ENCODE assay signal across 21 cellular contexts in genomic region chr18:9874730-9875129, GRCh38. TPM values are rescaled to one million over a fixed set of nuclear protein-coding genes. Genes with fewer than 3 reads are reported as not detected.
DNase-seq lines count a peak whose midpoint lies in the region; ATAC-seq, FAIRE-seq and TF ChIP-seq lines count a peak whose summit lies in the region.
"Had no signal": no experiment of that assay in that cellular context is flagged by ENCODE, and none has a peak within 500 bp of the region (broad histone marks: within the 10 kb centered on the region; RNA-seq: fewer than 3 reads in every experiment).

No MANE protein-coding gene starts in this region.

- H3K4me3 ChIP-seq in breast epithelium (no peak overlapping the region), Panc1 (ENCODE audit: low read depth in 2 of 2, low read length in 2 of 2) (no peak overlapping the region), keratinocyte (ENCODE audit: control insufficient read depth in 2 of 3, extremely low read depth in 1 of 3, insufficient read depth in 2 of 3, low read depth in 1 of 3, low read length in 3 of 3) (no peak overlapping the region)
- H3K4me3 ChIP-seq: SJCRH30 had no signal

- H3K36me3 ChIP-seq in breast epithelium (no peaks in the 10 kb centered on the region), Panc1 (ENCODE audit: control insufficient read depth, insufficient read depth, low read length) (no peaks in the 10 kb centered on the region), keratinocyte (ENCODE audit: control insufficient read depth in 2 of 2, extremely low read depth in 1 of 2, insufficient read depth in 2 of 2, low read length in 2 of 2) (no peaks in the 10 kb centered on the region)
- H3K36me3 ChIP-seq: SJCRH30 had no signal

- no peak for FAIRE-seq in keratinocyte (lab: Jason Lieb, UNC)

- H3K79me2 ChIP-seq in keratinocyte (ENCODE audit: control insufficient read depth, insufficient read depth, low read length), result no peaks in the 10 kb centered on the region

- peaks cover 0 to 4% of the 10 kb centered on the region in 2 donors for H3K4me1 ChIP-seq in breast epithelium
- peaks cover 21% of the 10 kb centered on the region for H3K4me1 ChIP-seq in Panc1 (ENCODE audit: control insufficient read depth, insufficient read depth, low read length)
- peaks cover 32% of the 10 kb centered on the region for H3K4me1 ChIP-seq in keratinocyte (ENCODE audit: control insufficient read depth, extremely low read depth, insufficient read depth, low read length)

- H3K9me3 ChIP-seq in breast epithelium (no peaks in the 10 kb centered on the region), Panc1 (ENCODE audit: control insufficient read depth, insufficient read depth, low read depth, low read length) (no peaks in the 10 kb centered on the region), keratinocyte (ENCODE audit: control insufficient read depth, low read depth, low read length) (no peaks in the 10 kb centered on the region)
- H3K9me3 ChIP-seq: SJCRH30 had no signal

- dilution Hi-C loops in keratinocyte (cut with MboI; ENCODE audit: extremely low pct_ligation_motif_present, low sequenced_read_pairs), result no loop called here

- no TSS peak for BruUV-seq in MCF 10A (replicated peaks; lab: Mats Ljungman, UMichigan)
- no TSS peak for BruUV-seq in Panc1 (replicated peaks; lab: Mats Ljungman, UMichigan)

- H3K36me3 Mint-ChIP-seq in MCF 10A (ENCODE audit: insufficient read depth, unreplicated experiment), result no peaks in the 10 kb centered on the region
- no peaks in the 10 kb centered on the region for H3K36me3 Mint-ChIP-seq in immature natural killer cell
- H3K36me3 Mint-ChIP-seq: CD4-positive, CD25-positive, alpha-beta regulatory T cell had no signal

- H3K4me2 ChIP-seq in keratinocyte (ENCODE audit: control insufficient read depth, extremely low read depth, insufficient read depth, low read depth, low read length), result peak overlapping the region; percentile 36

- in situ Hi-C loops in Panc1 (cut with HindIII; ENCODE audit: low pct_unique_long_range_greater_than_20kb, low sequenced_read_pairs), result no loop called here
- in situ Hi-C loops in GM13976 (cut with MboI; ENCODE audit: low sequenced_read_pairs, unreplicated experiment), result loop anchor here (25.0 kb wide), 1 partner anchor 88 kb away; no protein-coding TSS in a partner anchor

- H3K27me3 ChIP-seq in breast epithelium, result no peaks in the 10 kb centered on the region
- H3K27me3 ChIP-seq in Panc1 (ENCODE audit: control insufficient read depth, insufficient read depth, low read length), result no peaks in the 10 kb centered on the region
- H3K27me3 ChIP-seq in keratinocyte (ENCODE audit: control insufficient read depth, extremely low read depth, insufficient read depth, low read length), result no peaks in the 10 kb centered on the region
- H3K27me3 ChIP-seq: SJCRH30 had no signal

- H3K4me1 Mint-ChIP-seq in MCF 10A (ENCODE audit: insufficient read depth, unreplicated experiment) (peaks cover 30% of the 10 kb centered on the region), immature natural killer cell (no peaks in the 10 kb centered on the region)

- DNase-seq in MCF 10A (ENCODE audit: unreplicated experiment) (peak; percentile 8), breast epithelium (ENCODE audit: low spot score in 2 of 2) (no peak), Panc1 (ENCODE audit: low read depth, low spot score) (no peak), dermis blood vessel endothelial cell (peak; percentile 36), keratinocyte (ENCODE audit: low read depth, low spot score) (no peak), GM13976 (ENCODE audit: low spot score) (no peak), left ventricle myocardium superior (no peak), immature natural killer cell (no peak)
- DNase-seq: 8988T; CD4-positive, CD25-positive, alpha-beta regulatory T cell; H9; NCI-H1105 treated with DMSO at 0.1 percent for 48 hours; NCI-H1694 treated with DMSO at 0.1 percent for 48 hours; NCI-H226; NCI-H524; NCI-H82; OCI-M1; RPMI8226; SJCRH30; SW 1271 had no signal

- no peak overlapping the region for H3K9ac ChIP-seq in keratinocyte (ENCODE audit: control insufficient read depth, extremely low read depth, insufficient read depth, low read length)

- ATAC-seq in Panc1, result no peak
- ATAC-seq in left ventricle myocardium superior, result no peak

- TF ChIP-seq CTCF in MCF 10A (IDR thresholded peaks at IDR 0.05; ENCODE audit: unreplicated experiment) (no peak), breast epithelium (IDR thresholded peaks at IDR 0.05) (no peak), Panc1 (IDR thresholded peaks at IDR 0.05) (no peak), keratinocyte (optimal IDR thresholded peaks at IDR 0.05 in 1 of 3, IDR thresholded peaks at IDR 0.05 in 1 of 3, conservative IDR thresholded peaks at IDR 0.05 in 1 of 3; ENCODE audit: extremely low read depth in 1 of 3, insufficient read depth in 2 of 3, low read length in 3 of 3) (no peak), GM13976 (IDR thresholded peaks at IDR 0.05; ENCODE audit: borderline replicate concordance, control extremely low read depth, extremely low read depth, insufficient read depth, missing control alignments) (no peak)

- POLR2A ChIA-PET in MCF 10A (lab: Yijun Ruan, JAX) (interaction anchor here (3.3 kb wide), 1 partner anchor 39 kb away, joined by 41 read pairs; the partner anchor contains the start of gene VAPA), Panc1 (lab: Charles Lee) (no interaction called here)

- no peak overlapping the region for H2AFZ ChIP-seq in keratinocyte (ENCODE audit: control insufficient read depth, low read length)

- H3K27ac ChIP-seq in breast epithelium (no peak overlapping the region), Panc1 (ENCODE audit: low read length) (peak overlapping the region; percentile 17; the same call in 1 of the 2 replicates), keratinocyte (ENCODE audit: control insufficient read depth, insufficient read depth, low read length) (peak overlapping the region; percentile 32)
- H3K27ac ChIP-seq: SJCRH30 had no signal

- no peaks in the 10 kb centered on the region for H3K9me1 ChIP-seq in keratinocyte (ENCODE audit: control insufficient read depth, extremely low read depth, insufficient read depth, low read length)

- no peaks in the 10 kb centered on the region for H4K20me1 ChIP-seq in keratinocyte (ENCODE audit: control insufficient read depth, extremely low read depth, insufficient read depth, low read length)

- H3K9me3 Mint-ChIP-seq in MCF 10A (ENCODE audit: unreplicated experiment) (no peaks in the 10 kb centered on the region), immature natural killer cell (no peaks in the 10 kb centered on the region)
- H3K9me3 Mint-ChIP-seq: CD4-positive, CD25-positive, alpha-beta regulatory T cell; H9 had no signal

- H3K27me3 Mint-ChIP-seq in MCF 10A (ENCODE audit: insufficient read depth, unreplicated experiment), result no peaks in the 10 kb centered on the region
- H3K27me3 Mint-ChIP-seq in immature natural killer cell (ENCODE audit: low read depth in 3 of 3), result peaks cover 3 to 9% (median 5%) of the 10 kb centered on the region in 3 donors

- CTCF ChIA-PET in MCF 10A (lab: Yijun Ruan, JAX) (interaction anchor here (0.7 kb wide), 1 partner anchor 695 kb away, joined by 3 read pairs; no protein-coding TSS in a partner anchor), Panc1 (lab: Charles Lee) (no interaction called here)

- no peak overlapping the region for H3K27ac Mint-ChIP-seq in MCF 10A (ENCODE audit: low read depth, unreplicated experiment)
- no peak overlapping the region for H3K27ac Mint-ChIP-seq in immature natural killer cell
- H3K27ac Mint-ChIP-seq: B cell; CD4-positive, CD25-positive, alpha-beta regulatory T cell; H9 had no signal

- no peak for TF ChIP-seq POLR2A in breast epithelium (IDR thresholded peaks at IDR 0.05)

- H3K4me3 Mint-ChIP-seq in MCF 10A (ENCODE audit: unreplicated experiment), result no peak overlapping the region
- no peak overlapping the region for H3K4me3 Mint-ChIP-seq in immature natural killer cell
- H3K4me3 Mint-ChIP-seq: B cell; CD4-positive, CD25-positive, alpha-beta regulatory T cell; H9 had no signal

- intact Hi-C loops in MCF 10A (cut with micrococcal nuclease), result loop anchor here (5.0 kb wide), 1 partner anchor 43 kb away; no protein-coding TSS in a partner anchor
- intact Hi-C loops in breast epithelium (cut with DNase I; ENCODE audit: low total_unique reads), result no loop called here
- intact Hi-C loops in Panc1 (cut with micrococcal nuclease; ENCODE audit: unreplicated experiment), result no loop called here
- intact Hi-C loops in left ventricle myocardium superior (cut with micrococcal nuclease), result no loop called here

RNA-seq across cellular contexts. Expression of gene TXNDC2, which starts 11.0 kb away (rescaled TPM):
- total RNA-seq in MCF 10A (2022) (not detected in 2 replicates), breast epithelium (under 1 TPM in 1 of 3 donors, not detected in 2; 0.16 TPM), Panc1 (2021; ENCODE audit: unreplicated experiment) (0.90 TPM), dermis blood vessel endothelial cell (0.05 TPM in 1 of 2 replicates, not detected in the other), left ventricle myocardium superior (not detected)
- polyA plus RNA-seq in Panc1 (2012; ENCODE audit: insufficient read length), result 0.48 TPM
- polyA plus RNA-seq in keratinocyte (0.03 TPM in 1 of 3 replicates, not detected in the others), immature natural killer cell (not detected)
- polyA plus RNA-seq in keratinocyte (2011; ENCODE audit: low read depth), result not detected
- polyA plus RNA-seq in keratinocyte (2011; cell fraction: cytosol; rRNA removed), result not detected in 2 replicates
- not detected in 2 replicates for polyA plus RNA-seq in keratinocyte (2011; cell fraction: nucleus; rRNA removed)
- 0.06 TPM in 1 of 2 replicates, not detected in the other for polyA plus RNA-seq in keratinocyte (2012; ENCODE audit: low replicate concordance)
- polyA minus RNA-seq in keratinocyte, result 0.16 TPM in 1 of 3 replicates, not detected in the others
- not detected for polyA minus RNA-seq in keratinocyte (2011; cell fraction: cytosol; rRNA and poly(A)+ RNA removed)
- polyA minus RNA-seq in keratinocyte (2011; cell fraction: nucleus; rRNA and poly(A)+ RNA removed), result not detected in 2 replicates
- total RNA-seq: CD4-positive, CD25-positive, alpha-beta regulatory T cell had no signal
- polyA plus RNA-seq: CD4-positive, CD25-positive, alpha-beta regulatory T cell had no signal

RNA-seq across cellular contexts. Expression of gene VAPA, which starts 39.1 kb away (rescaled TPM):
- 247 and 286 TPM in 2 replicates for total RNA-seq in MCF 10A (2022)
- total RNA-seq in breast epithelium, result 100 to 1,000 TPM; 235 to 263 (median 260) TPM
- 228 TPM for total RNA-seq in Panc1 (2021; ENCODE audit: unreplicated experiment)
- 140 TPM for polyA plus RNA-seq in Panc1 (2012; ENCODE audit: insufficient read length)
- 261 and 330 TPM in 2 replicates for total RNA-seq in dermis blood vessel endothelial cell
- 174 to 350 TPM (median 267 TPM) in 3 replicates for polyA plus RNA-seq in keratinocyte
- polyA plus RNA-seq in keratinocyte (2011; ENCODE audit: low read depth), result 170 TPM
- 244 and 459 TPM in 2 replicates for polyA plus RNA-seq in keratinocyte (2011; cell fraction: cytosol; rRNA removed)
- 146 and 198 TPM in 2 replicates for polyA plus RNA-seq in keratinocyte (2011; cell fraction: nucleus; rRNA removed)
- 143 and 223 TPM in 2 replicates for polyA plus RNA-seq in keratinocyte (2012; ENCODE audit: low replicate concordance)
- polyA minus RNA-seq in keratinocyte, result 18.6 to 194 TPM (median 79.0 TPM) in 3 replicates
- polyA minus RNA-seq in keratinocyte (2011; cell fraction: cytosol; rRNA and poly(A)+ RNA removed), result 163 TPM
- polyA minus RNA-seq in keratinocyte (2011; cell fraction: nucleus; rRNA and poly(A)+ RNA removed), result 37.4 and 91.5 TPM in 2 replicates
- 205 TPM for total RNA-seq in left ventricle myocardium superior
- 100 to 1,000 TPM; 187 to 252 (median 235) TPM for polyA plus RNA-seq in immature natural killer cell

Comparison
In these comparisons a context has a peak if more than half of its experiments do, and no peak if none do; other contexts are left out.
1. DNase-seq: peak in MCF 10A (single experiment) and dermis blood vessel endothelial cell (single experiment); none in breast epithelium (0 of 2), Panc1 (single experiment), keratinocyte (single experiment), GM13976 (single experiment), left ventricle myocardium superior (single experiment) and immature natural killer cell (0 of 3).
2. H3K27ac ChIP-seq: peak in Panc1 (single experiment) and keratinocyte (single experiment); none in breast epithelium (0 of 2).